In genomic region chr2:189658281-189658680, GRCh38 we compare ENCODE assay signal across 9 cellular contexts. TPM values are rescaled to one million over a fixed set of nuclear protein-coding genes. Genes with fewer than 3 reads are reported as not detected.
DNase-seq lines count a peak whose midpoint lies in the region; ATAC-seq, FAIRE-seq and TF ChIP-seq lines count a peak whose summit lies in the region.
"Had no signal": no experiment of that assay in that cellular context is flagged by ENCODE, and none has a peak within 500 bp of the region (broad histone marks: within the 10 kb centered on the region; RNA-seq: fewer than 3 reads in every experiment).

No MANE protein-coding gene starts in this region.

- in situ Hi-C loops in gastrocnemius medialis (cut with MboI; ENCODE audit: low sequenced_read_pairs in 4 of 4), result loop anchor here in 1 of 4 donors (5.0 kb wide), 1 partner anchor 44 kb away; no protein-coding TSS in a partner anchor

- H3K36me3 Mint-ChIP-seq in activated CD4-positive, alpha-beta T cell treated with anti-CD3 and anti-CD28 coated beads for 36 hours (ENCODE audit: low read depth), result no peaks in the 10 kb centered on the region
- no peaks in the 10 kb centered on the region for H3K36me3 Mint-ChIP-seq in glutamatergic neuron (ENCODE audit: unreplicated experiment)

- no peaks in the 10 kb centered on the region for H3K9me3 Mint-ChIP-seq in activated CD4-positive, alpha-beta T cell treated with anti-CD3 and anti-CD28 coated beads for 36 hours (ENCODE audit: low read depth)
- H3K9me3 Mint-ChIP-seq in glutamatergic neuron (ENCODE audit: unreplicated experiment), result no peaks in the 10 kb centered on the region

- no peak for TF ChIP-seq CTCF in OCI-LY1 (IDR thresholded peaks at IDR 0.05; ENCODE audit: low read length)
- no peak for TF ChIP-seq CTCF in coronary artery (IDR thresholded peaks at IDR 0.05)
- no peak for TF ChIP-seq CTCF in gastrocnemius medialis (IDR thresholded peaks at IDR 0.05 in 4 of 5, conservative IDR thresholded peaks at IDR 0.05 in 1 of 5)
- TF ChIP-seq CTCF in glutamatergic neuron (IDR thresholded peaks at IDR 0.05; ENCODE audit: partially characterized antibody, unreplicated experiment), result no peak

- peaks cover 16% of the 10 kb centered on the region for H3K79me2 ChIP-seq in OCI-LY1 (ENCODE audit: insufficient read depth, low read length)

- no peak overlapping the region for H3K4me3 ChIP-seq in OCI-LY1 (ENCODE audit: low read depth, low read length, poor library complexity, severe bottlenecking)
- H3K4me3 ChIP-seq in coronary artery, result peak overlapping the region; percentile 26
- no peak overlapping the region for H3K4me3 ChIP-seq in small intestine (ENCODE audit: low read depth in 1 of 2, low read length in 2 of 2)
- H3K4me3 ChIP-seq in gastrocnemius medialis, result no peak overlapping the region

- peak; percentile 12 for ATAC-seq in activated CD4-positive, alpha-beta T cell treated with anti-CD3 and anti-CD28 coated beads for 36 hours
- no peak for ATAC-seq in GM21447 (IDR thresholded peaks at IDR 0.05; ENCODE audit: unreplicated experiment)
- no peak for ATAC-seq in gastrocnemius medialis

- peaks cover 30% of the 10 kb centered on the region for H3K4me1 Mint-ChIP-seq in activated CD4-positive, alpha-beta T cell treated with anti-CD3 and anti-CD28 coated beads for 36 hours
- H3K4me1 Mint-ChIP-seq in glutamatergic neuron (ENCODE audit: low read depth, unreplicated experiment), result no peaks in the 10 kb centered on the region

- H3K27me3 ChIP-seq in OCI-LY1 (ENCODE audit: insufficient read depth, low read length), result no peaks in the 10 kb centered on the region
- no peaks in the 10 kb centered on the region for H3K27me3 ChIP-seq in small intestine (ENCODE audit: control insufficient read depth in 2 of 2, insufficient read depth in 2 of 2, low read length in 2 of 2)
- H3K27me3 ChIP-seq in gastrocnemius medialis, result no peaks in the 10 kb centered on the region

- H3K9me3 ChIP-seq in OCI-LY1 (ENCODE audit: low read length) (no peaks in the 10 kb centered on the region), small intestine (ENCODE audit: control insufficient read depth, low read depth) (no peaks in the 10 kb centered on the region), gastrocnemius medialis (no peaks in the 10 kb centered on the region)

- CTCF ChIA-PET in activated CD4-positive, alpha-beta T cell treated with anti-CD3 and anti-CD28 coated beads for 36 hours (lab: Charles Lee), result interaction anchor here (0.6 to 5.6 kb wide), 16 partner anchors 11 to 701 kb away, joined by 3 to 61 read pairs (median 5); partner anchors contain the start of genes ANKAR and OSGEPL1

- H4K20me1 ChIP-seq in OCI-LY1 (ENCODE audit: insufficient read depth, low read length), result no peaks in the 10 kb centered on the region

- no peak for FAIRE-seq in small intestine (lab: Jason Lieb, UNC)

- intact Hi-C loops in activated CD4-positive, alpha-beta T cell treated with anti-CD3 and anti-CD28 coated beads for 36 hours (cut with DNase I, micrococcal nuclease), result no loop called here
- intact Hi-C loops in gastrocnemius medialis (cut with DNase I; ENCODE audit: low total_unique reads), result no loop called here

- no peaks in the 10 kb centered on the region for H3K9me2 ChIP-seq in OCI-LY1 (ENCODE audit: low read depth, low read length)

- no peaks in the 10 kb centered on the region for H3K36me3 ChIP-seq in OCI-LY1 (ENCODE audit: insufficient read depth, low read length)
- H3K36me3 ChIP-seq in small intestine (ENCODE audit: control insufficient read depth in 2 of 2, insufficient read depth in 2 of 2, low read length in 2 of 2), result no peaks in the 10 kb centered on the region
- H3K36me3 ChIP-seq in gastrocnemius medialis, result no peaks in the 10 kb centered on the region

- H3K9ac ChIP-seq in OCI-LY1 (ENCODE audit: low read length), result no peak overlapping the region

- peak overlapping the region; percentile 37; the same call in 1 of the 2 replicates for H3K4me2 ChIP-seq in OCI-LY1 (ENCODE audit: low read length)

- H3K4me3 Mint-ChIP-seq in activated CD4-positive, alpha-beta T cell treated with anti-CD3 and anti-CD28 coated beads for 36 hours, result peak overlapping the region; percentile 0
- H3K4me3 Mint-ChIP-seq in glutamatergic neuron (ENCODE audit: unreplicated experiment), result no peak overlapping the region

- H3K27ac Mint-ChIP-seq in activated CD4-positive, alpha-beta T cell treated with anti-CD3 and anti-CD28 coated beads for 36 hours, result peak overlapping the region; percentile 85
- H3K27ac Mint-ChIP-seq in glutamatergic neuron (ENCODE audit: unreplicated experiment), result no peak overlapping the region

- no peak overlapping the region for H3K27ac ChIP-seq in OCI-LY1 (ENCODE audit: low read depth, low read length, poor library complexity, severe bottlenecking)
- peak overlapping the region; percentile 19 to 86 for H3K27ac ChIP-seq in coronary artery
- H3K27ac ChIP-seq in small intestine (ENCODE audit: low read depth in 1 of 2, low read length in 1 of 2), result peak overlapping the region; percentile 22 to 81
- no peak overlapping the region for H3K27ac ChIP-seq in gastrocnemius medialis

- H3K4me1 ChIP-seq in OCI-LY1 (ENCODE audit: insufficient read depth, low read length, severe bottlenecking) (peaks cover 30% of the 10 kb centered on the region), small intestine (ENCODE audit: control insufficient read depth in 2 of 2, insufficient read depth in 1 of 2, low read depth in 1 of 2, low read length in 1 of 2) (peaks cover 2 to 7% of the 10 kb centered on the region in 2 donors), gastrocnemius medialis (peaks cover 13 to 14% of the 10 kb centered on the region in 2 donors)

- POLR2A ChIA-PET in activated CD4-positive, alpha-beta T cell treated with anti-CD3 and anti-CD28 coated beads for 36 hours (lab: Charles Lee), result interaction anchor here (0.6 to 1.5 kb wide), 2 partner anchors 17 to 66 kb away, joined by 4 to 5 read pairs; no protein-coding TSS in a partner anchor

- no peak for TF ChIP-seq POLR2A in gastrocnemius medialis (IDR thresholded peaks at IDR 0.05)

- H2AFZ ChIP-seq in OCI-LY1 (ENCODE audit: low read length), result peak overlapping the region; percentile 74

- no peaks in the 10 kb centered on the region for H3F3A ChIP-seq in OCI-LY1 (ENCODE audit: insufficient read depth, low read length)

- no peaks in the 10 kb centered on the region for H3K27me3 Mint-ChIP-seq in activated CD4-positive, alpha-beta T cell treated with anti-CD3 and anti-CD28 coated beads for 36 hours
- no peaks in the 10 kb centered on the region for H3K27me3 Mint-ChIP-seq in glutamatergic neuron (ENCODE audit: unreplicated experiment)

- peak; percentile 60 for DNase-seq in activated CD4-positive, alpha-beta T cell treated with anti-CD3 and anti-CD28 coated beads for 36 hours
- no peak for DNase-seq in activated CD4-positive, alpha-beta T cell treated with anti-CD3 and anti-CD28 coated beads for 4 hours
- DNase-seq in coronary artery (ENCODE audit: low spot score) (no peak), small intestine (peak; percentile 9), gastrocnemius medialis (no peak), glutamatergic neuron (no peak)
- DNase-seq: NCI-H2081 treated with DMSO at 0.1 percent for 48 hours had no signal

- 51 to 66% (median 62%) methylated on average over 2 of the region's 2 CpGs for WGBS in small intestine, 3 donors

RNA-seq across cellular contexts. Expression of gene ASNSD1, which starts 3.0 kb away (rescaled TPM):
- 10 to 100 TPM; 50.9 to 58.4 TPM for total RNA-seq in activated CD4-positive, alpha-beta T cell treated with anti-CD3 and anti-CD28 coated beads for 36 hours
- polyA plus RNA-seq in small intestine, result 10 to 100 TPM; 27.5 to 38.2 (median 32.4) TPM
- total RNA-seq in gastrocnemius medialis (100 to 1,000 TPM in 1 of 4 donors, 10 to 100 TPM in 3; 68.1 to 114 (median 87.3) TPM), glutamatergic neuron (ENCODE audit: unreplicated experiment) (39.9 TPM)

RNA-seq across cellular contexts. Expression of gene ANKAR, which starts 16.2 kb away (rescaled TPM):
- total RNA-seq in activated CD4-positive, alpha-beta T cell treated with anti-CD3 and anti-CD28 coated beads for 36 hours, result 1 to 10 TPM; 2.5 to 2.7 TPM
- 1 to 10 TPM in 1 of 3 donors, under 1 TPM in 2; 0.45 to 1.5 (median 0.81) TPM for polyA plus RNA-seq in small intestine
- 10 to 100 TPM in 1 of 4 donors, 1 to 10 TPM in 3; 3.4 to 13.1 (median 5.9) TPM for total RNA-seq in gastrocnemius medialis
- total RNA-seq in glutamatergic neuron (ENCODE audit: unreplicated experiment), result 3.6 TPM

Comparison
In these comparisons a context has a peak if more than half of its experiments do, and no peak if none do; other contexts are left out.
1. DNase-seq: peak in activated CD4-positive, alpha-beta T cell treated with anti-CD3 and anti-CD28 coated beads for 36 hours (single experiment) and small intestine (single experiment); none in activated CD4-positive, alpha-beta T cell treated with anti-CD3 and anti-CD28 coated beads for 4 hours (0 of 2), coronary artery (single experiment), gastrocnemius medialis (0 of 2) and glutamatergic neuron (single experiment).
2. H3K27ac ChIP-seq: peak in coronary artery (2 of 2) and small intestine (2 of 2); none in OCI-LY1 (single experiment) and gastrocnemius medialis (0 of 4).